Comparison of ENCODE assay signal across 9 cellular contexts in genomic region chr6:75735491-75736186, GRCh38. TPM values are rescaled to one million over a fixed set of nuclear protein-coding genes. Genes with fewer than 3 reads are reported as not detected.
DNase-seq lines count a peak whose midpoint lies in the region; ATAC-seq and TF ChIP-seq lines count a peak whose summit lies in the region.
"Had no signal": no experiment of that assay in that cellular context is flagged by ENCODE, and none has a peak within 500 bp of the region (broad histone marks: within the 10 kb centered on the region; RNA-seq: fewer than 3 reads in every experiment).

No MANE protein-coding gene starts in this region.

- ATAC-seq in GM19351 (IDR thresholded peaks at IDR 0.05; ENCODE audit: unreplicated experiment) = peak; percentile 77
- peak; percentile 88 for ATAC-seq in HG03066 (IDR thresholded peaks at IDR 0.05; ENCODE audit: low read depth, unreplicated experiment)

- DNase-seq in stomach (no peak), NCI-H2081 (lab: John Stamatoyannopoulos, UW) (no peak), RKO (ENCODE audit: low spot score) (no peak)
- DNase-seq in activated CD8-positive, alpha-beta memory T cell treated with anti-CD3 and anti-CD28 coated beads for 24 hours = no peak
- DNase-seq: anterior cingulate cortex, NCI-H146 had no signal

- TF ChIP-seq CTCF in VCaP (conservative IDR thresholded peaks at IDR 0.05) (no peak), stomach (IDR thresholded peaks at IDR 0.05) (no peak)

- H3K9me3 ChIP-seq in stomach = no peaks in the 10 kb centered on the region

- H3K27ac ChIP-seq in VCaP (peak overlapping the region; percentile 83), stomach (peak overlapping the region; percentile 67 to 87 (median 73))

- WGBS in stomach, 5 donors = 13 to 38% (median 18%) methylated on average over 1 of the region's 1 CpG

- no peak for TF ChIP-seq EP300 in stomach (IDR thresholded peaks at IDR 0.05)

- TF ChIP-seq POLR2A in stomach (IDR thresholded peaks at IDR 0.05) = no peak

- no peaks in the 10 kb centered on the region for H3K27me3 ChIP-seq in stomach

- H3K4me1 ChIP-seq in stomach = peaks cover 0 to 10% (median 7%) of the 10 kb centered on the region in 4 donors

- intact Hi-C loops in stomach (cut with DNase I; ENCODE audit: low total_unique reads) = no loop called here

- no peak overlapping the region for H3K4me3 ChIP-seq in stomach

- no peaks in the 10 kb centered on the region for H3K36me3 ChIP-seq in stomach

RNA-seq across cellular contexts. Expression of gene MYO6, which starts 13.4 kb away (rescaled TPM):
- total RNA-seq in stomach = 10 to 100 TPM; 14.6 to 80.4 (median 58.5) TPM
- polyA plus RNA-seq in stomach = 10 to 100 TPM; 16.2 to 40.2 (median 20.1) TPM
